In the genomic region with DNA sequence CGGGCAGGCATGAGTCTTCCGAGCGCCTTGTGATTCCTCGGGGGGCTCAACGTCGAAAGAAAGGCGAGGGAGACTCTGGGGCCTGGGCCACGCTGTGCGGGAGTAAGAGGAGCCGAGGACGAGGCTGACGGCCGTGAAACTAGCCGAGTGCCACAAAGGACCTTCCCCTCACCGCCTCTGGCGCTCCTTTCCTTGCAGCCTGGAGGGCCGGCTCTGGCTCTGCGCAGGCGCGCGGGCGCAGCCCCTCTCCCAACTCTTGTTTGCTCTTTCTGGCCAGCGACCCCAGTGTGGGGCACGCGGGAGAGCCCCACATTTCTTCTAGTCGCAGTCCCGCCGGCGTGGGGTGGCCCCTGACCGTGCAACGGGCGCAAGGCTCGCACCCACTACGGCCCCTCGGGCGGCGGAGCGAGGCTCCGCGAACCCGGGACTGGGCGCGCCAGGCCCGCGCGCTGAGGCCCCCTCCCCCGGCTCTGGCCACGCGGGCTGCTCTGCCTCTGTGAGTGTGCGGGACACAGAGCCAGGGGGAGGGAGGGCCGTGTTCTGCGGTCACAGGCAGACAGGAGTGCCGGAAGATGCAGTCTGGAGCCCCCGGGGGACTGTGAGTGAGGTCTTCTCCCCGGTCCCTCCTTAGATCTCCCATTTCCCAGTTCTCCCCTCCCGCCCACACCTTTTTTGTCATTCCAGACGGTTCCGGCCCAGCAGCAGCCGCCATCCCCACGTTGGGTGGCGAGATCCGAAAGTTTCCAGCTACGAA, we compare ENCODE assay signal across 8 cellular contexts. TPM values are rescaled to one million over a fixed set of nuclear protein-coding genes. Genes with fewer than 3 reads are reported as not detected.
A peak's percentile ranks its signal among the peaks of the same experiment; 100 is the strongest.
DNase-seq lines count a peak whose midpoint lies in the region; ATAC-seq and TF ChIP-seq lines count a peak whose summit lies in the region.

No MANE protein-coding gene starts in this region.

- intact Hi-C loops in left lung (cut with DNase I), result no loop called here

- no peaks in the 10 kb centered on the region for H3K27me3 ChIP-seq in left lung

- H3K4me1 ChIP-seq in left lung, result peaks cover 7 to 19% of the 10 kb centered on the region in 2 donors

- peak overlapping the region; percentile 93 for H3K4me3 ChIP-seq in coronary artery
- peak overlapping the region; percentile 95 to 98 for H3K4me3 ChIP-seq in left lung

- ATAC-seq in left lung (peak; percentile 38), GM19463 (IDR thresholded peaks at IDR 0.05; ENCODE audit: unreplicated experiment) (no peak)

- peaks cover 0 to 7% of the 10 kb centered on the region in 2 donors for H3K36me3 ChIP-seq in left lung

- H3K27ac ChIP-seq in coronary artery (peak overlapping the region; percentile 93 to 98), left lung (peak overlapping the region; percentile 99)

- H3K9me3 ChIP-seq in left lung, result no peaks in the 10 kb centered on the region

- DNase-seq in NCI-H2029 (lab: John Stamatoyannopoulos, UW) (peak; percentile 34), NCI-H2029 treated with DMSO at 0.1 percent for 48 hours (lab: John Stamatoyannopoulos, UW) (no peak), NCI-H446 (lab: John Stamatoyannopoulos, UW) (peak; percentile 64 to 72), coronary artery (ENCODE audit: low spot score) (peak; percentile 88), left lung (peak; percentile 77 to 90)
- DNase-seq in activated CD4-positive, alpha-beta T cell treated with anti-CD3 and anti-CD28 coated beads for 48 hours, result peak; percentile 76
- peak; percentile 36 for DNase-seq in stimulated activated CD4-positive, alpha-beta T cell treated with anti-CD3 and anti-CD28 coated beads, Interleukin-2, amount 100 ng/mL, for 4 hours (ENCODE audit: low read depth)

- TF ChIP-seq CTCF in coronary artery (IDR thresholded peaks at IDR 0.05), result no peak
- TF ChIP-seq CTCF in left lung (IDR thresholded peaks at IDR 0.05), result no peak

RNA-seq across cellular contexts. Expression of gene TOB2, which starts 1.0 kb away (rescaled TPM):
- total RNA-seq in left lung, result 10 to 100 TPM; 38.9 to 47.8 TPM

RNA-seq across cellular contexts. Expression of gene PHF5A, which starts 20.9 kb away (rescaled TPM):
- total RNA-seq in left lung, result 10 to 100 TPM; 30.3 to 35.5 TPM

RNA-seq across cellular contexts. Expression of gene ACO2, which starts 21.3 kb away (rescaled TPM):
- 10 to 100 TPM; 85.3 to 91.8 TPM for total RNA-seq in left lung
